ENCODE assay signal across 8 cellular contexts in the genomic region with DNA sequence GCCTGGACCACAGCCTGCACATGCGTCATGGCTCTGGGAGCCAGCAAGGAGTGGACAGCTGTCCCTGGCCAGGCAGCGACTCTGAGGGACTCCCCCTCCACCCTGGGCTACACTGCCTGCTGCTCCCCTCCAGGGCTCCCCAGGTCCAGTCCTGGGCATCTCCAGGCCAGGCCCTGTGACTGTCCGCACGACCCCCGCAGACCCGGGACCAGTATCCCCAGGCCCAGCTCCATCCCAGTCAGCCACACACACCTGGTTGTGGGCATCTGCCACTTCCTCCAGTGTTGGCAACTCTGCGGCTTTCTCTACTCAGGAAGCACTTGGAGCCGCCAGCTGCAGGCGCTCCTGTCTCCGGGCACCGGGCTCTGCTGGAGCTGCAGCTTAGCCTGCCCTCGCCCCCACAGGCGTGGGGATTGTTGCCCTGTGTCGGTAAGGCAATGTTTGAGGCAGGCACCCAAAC. TPM values are rescaled to one million over a fixed set of nuclear protein-coding genes. Genes with fewer than 3 reads are reported as not detected.
DNase-seq lines count a peak whose midpoint lies in the region; ATAC-seq and TF ChIP-seq lines count a peak whose summit lies in the region.

No MANE protein-coding gene starts in this region.

- peaks cover 0 to 22% (median 12%) of the 10 kb centered on the region in 4 donors for H3K4me1 ChIP-seq in Peyer's patch
- H3K4me1 ChIP-seq in neuron (ENCODE audit: insufficient read depth, low read length), result peaks cover 25% of the 10 kb centered on the region

- H3K4me3 ChIP-seq in Peyer's patch, result peak overlapping the region; percentile 56 to 83 (median 64)
- peak overlapping the region; percentile 72 for H3K4me3 ChIP-seq in neuron (ENCODE audit: low read length)

- peak; percentile 49 for DNase-seq in CD14-positive monocyte (ENCODE audit: low spot score)
- no peak for DNase-seq in Peyer's patch
- no peak for DNase-seq in activated CD8-positive, alpha-beta memory T cell treated with anti-CD3 and anti-CD28 coated beads, Interleukin-2, amount 10 ng/mL, durations not matched to agents 7 days and 5 days
- DNase-seq in SK-N-DZ (ENCODE audit: low spot score), result no peak
- DNase-seq in HuH-7.5 (ENCODE audit: low spot score), result no peak
- DNase-seq in T1000 (lab: John Stamatoyannopoulos, UW), result no peak

- H3K9me3 ChIP-seq in Peyer's patch (no peaks in the 10 kb centered on the region), neuron (ENCODE audit: low read length) (no peaks in the 10 kb centered on the region)

- CTCF ChIA-PET in activated CD8-positive, alpha-beta memory T cell treated with anti-CD3 and anti-CD28 coated beads, Interleukin-2, amount 10 ng/mL, durations not matched to agents 7 days and 5 days (lab: Charles Lee), result no interaction called here

- H3K27ac Mint-ChIP-seq in CD14-positive monocyte, result peak overlapping the region; percentile 84 to 95 (median 86)
- no peak overlapping the region for H3K27ac Mint-ChIP-seq in activated CD8-positive, alpha-beta memory T cell treated with anti-CD3 and anti-CD28 coated beads, Interleukin-2, amount 10 ng/mL, durations not matched to agents 7 days and 5 days

- peak; percentile 17 for ATAC-seq in esophagus mucosa
- ATAC-seq in activated CD8-positive, alpha-beta memory T cell treated with anti-CD3 and anti-CD28 coated beads, Interleukin-2, amount 10 ng/mL, durations not matched to agents 7 days and 5 days, result no peak

- H2AFZ ChIP-seq in neuron (ENCODE audit: low read depth, low read length), result no peak overlapping the region

- peaks cover 21 to 34% of the 10 kb centered on the region in 2 donors for H3K36me3 Mint-ChIP-seq in CD14-positive monocyte
- H3K36me3 Mint-ChIP-seq in activated CD8-positive, alpha-beta memory T cell treated with anti-CD3 and anti-CD28 coated beads, Interleukin-2, amount 10 ng/mL, durations not matched to agents 7 days and 5 days, result no peaks in the 10 kb centered on the region

- no peaks in the 10 kb centered on the region for H3K27me3 ChIP-seq in Peyer's patch
- no peaks in the 10 kb centered on the region for H3K27me3 ChIP-seq in neuron (ENCODE audit: insufficient read depth, low read length)

- no peaks in the 10 kb centered on the region for H3K27me3 Mint-ChIP-seq in CD14-positive monocyte (ENCODE audit: low read depth in 3 of 3)
- no peaks in the 10 kb centered on the region for H3K27me3 Mint-ChIP-seq in activated CD8-positive, alpha-beta memory T cell treated with anti-CD3 and anti-CD28 coated beads, Interleukin-2, amount 10 ng/mL, durations not matched to agents 7 days and 5 days

- TF ChIP-seq CTCF in CD14-positive monocyte (IDR thresholded peaks at IDR 0.05) (no peak), Peyer's patch (IDR thresholded peaks at IDR 0.05) (no peak)

- H3K27ac ChIP-seq in Peyer's patch, result peak overlapping the region; percentile 85 to 90 (median 88)

- peaks cover 26% of the 10 kb centered on the region for H3K4me1 Mint-ChIP-seq in CD14-positive monocyte
- H3K4me1 Mint-ChIP-seq in activated CD8-positive, alpha-beta memory T cell treated with anti-CD3 and anti-CD28 coated beads, Interleukin-2, amount 10 ng/mL, durations not matched to agents 7 days and 5 days, result peaks cover 12% of the 10 kb centered on the region

- peaks cover 0 to 1% (median 0%) of the 10 kb centered on the region in 7 donors for H3K9me3 Mint-ChIP-seq in CD14-positive monocyte
- no peaks in the 10 kb centered on the region for H3K9me3 Mint-ChIP-seq in activated CD8-positive, alpha-beta memory T cell treated with anti-CD3 and anti-CD28 coated beads, Interleukin-2, amount 10 ng/mL, durations not matched to agents 7 days and 5 days (ENCODE audit: low read depth)

- intact Hi-C loops in CD14-positive monocyte (cut with micrococcal nuclease), result loop anchor here (1.0 to 5.0 kb wide), 3 partner anchors 32 to 52 kb away; partner anchors contain the start of genes EP400 (in 1 of the 2) and PUS1 (in 1 of the 2)

- H3K36me3 ChIP-seq in Peyer's patch (peaks cover 0 to 12% (median 0%) of the 10 kb centered on the region in 3 donors), neuron (ENCODE audit: insufficient read depth, low read length) (peaks cover 18% of the 10 kb centered on the region)

- TF ChIP-seq POLR2A in Peyer's patch (IDR thresholded peaks at IDR 0.05), result no peak

- peak overlapping the region; percentile 87 to 93 for H3K4me3 Mint-ChIP-seq in CD14-positive monocyte
- no peak overlapping the region for H3K4me3 Mint-ChIP-seq in activated CD8-positive, alpha-beta memory T cell treated with anti-CD3 and anti-CD28 coated beads, Interleukin-2, amount 10 ng/mL, durations not matched to agents 7 days and 5 days

RNA-seq across cellular contexts. Expression of gene ULK1, which starts 2.4 kb away (rescaled TPM):
- polyA plus RNA-seq in CD14-positive monocyte, result 1 to 10 TPM; 1.0 to 1.3 TPM
- total RNA-seq in Peyer's patch (10 to 100 TPM; 25.2 to 54.1 (median 38.8) TPM), esophagus mucosa (12.8 TPM)
- total RNA-seq in activated CD8-positive, alpha-beta memory T cell treated with anti-CD3 and anti-CD28 coated beads, Interleukin-2, amount 10 ng/mL, durations not matched to agents 7 days and 5 days, result 10 to 100 TPM; 20.2 to 24.4 TPM
- 20.1 and 22.6 TPM in 2 replicates for polyA plus RNA-seq in SK-N-DZ (2014; cell fraction: cytosol; rRNA removed)
- 129 and 170 TPM in 2 replicates for polyA plus RNA-seq in SK-N-DZ (2014; cell fraction: nucleus; rRNA removed)

RNA-seq across cellular contexts. Expression of gene PUS1, which starts 32.2 kb away (rescaled TPM):
- 1 to 10 TPM; 5.1 to 6.9 TPM for polyA plus RNA-seq in CD14-positive monocyte
- total RNA-seq in Peyer's patch, result 10 to 100 TPM in 3 of 4 donors, 1 to 10 TPM in 1; 8.8 to 46.5 (median 31.8) TPM
- total RNA-seq in esophagus mucosa, result 20.5 TPM
- total RNA-seq in activated CD8-positive, alpha-beta memory T cell treated with anti-CD3 and anti-CD28 coated beads, Interleukin-2, amount 10 ng/mL, durations not matched to agents 7 days and 5 days, result 10 to 100 TPM; 64.2 to 69.3 TPM
- polyA plus RNA-seq in SK-N-DZ (2014; cell fraction: cytosol; rRNA removed), result 31.5 and 52.1 TPM in 2 replicates
- 57.7 and 65.1 TPM in 2 replicates for polyA plus RNA-seq in SK-N-DZ (2014; cell fraction: nucleus; rRNA removed)

RNA-seq across cellular contexts. Expression of gene EP400, which starts 52.9 kb away (rescaled TPM):
- polyA plus RNA-seq in CD14-positive monocyte, result under 1 TPM; 0.65 to 0.81 TPM
- 10 to 100 TPM; 22.1 to 60.2 (median 49.2) TPM for total RNA-seq in Peyer's patch
- 26.1 TPM for total RNA-seq in esophagus mucosa
- 10 to 100 TPM; 54.1 to 68.0 TPM for total RNA-seq in activated CD8-positive, alpha-beta memory T cell treated with anti-CD3 and anti-CD28 coated beads, Interleukin-2, amount 10 ng/mL, durations not matched to agents 7 days and 5 days
- polyA plus RNA-seq in SK-N-DZ (2014; cell fraction: cytosol; rRNA removed), result 15.4 and 16.1 TPM in 2 replicates
- 22.8 and 64.6 TPM in 2 replicates for polyA plus RNA-seq in SK-N-DZ (2014; cell fraction: nucleus; rRNA removed)
